ENCODE assay signal across 2 cellular contexts in the genomic region with DNA sequence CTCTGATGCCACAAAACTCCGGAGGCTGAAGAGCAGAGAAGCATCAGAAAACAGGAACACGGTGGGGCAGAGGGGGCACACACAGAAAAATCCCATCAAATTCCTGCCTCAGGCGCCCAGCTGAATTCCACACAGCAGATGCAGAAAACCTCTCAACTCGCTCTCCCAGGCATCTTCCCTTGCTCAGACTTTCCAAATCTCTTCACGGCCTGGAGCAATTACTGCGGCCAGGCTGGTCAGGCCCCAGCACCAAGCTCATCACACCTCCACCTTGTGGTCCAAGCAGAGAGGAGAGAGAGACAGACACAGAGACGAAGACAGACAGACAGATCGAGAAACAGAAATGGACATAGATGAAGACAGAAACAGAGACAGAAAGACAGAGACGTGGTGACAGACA.
TF ChIP-seq lines count a peak whose summit lies in the region.

No MANE protein-coding gene starts in this region.

TF ChIP-seq in GM23338, 12 proteins besides CTCF, POLR2A, EP300 and RAD21:
- TF ChIP-seq, protein P1, sequence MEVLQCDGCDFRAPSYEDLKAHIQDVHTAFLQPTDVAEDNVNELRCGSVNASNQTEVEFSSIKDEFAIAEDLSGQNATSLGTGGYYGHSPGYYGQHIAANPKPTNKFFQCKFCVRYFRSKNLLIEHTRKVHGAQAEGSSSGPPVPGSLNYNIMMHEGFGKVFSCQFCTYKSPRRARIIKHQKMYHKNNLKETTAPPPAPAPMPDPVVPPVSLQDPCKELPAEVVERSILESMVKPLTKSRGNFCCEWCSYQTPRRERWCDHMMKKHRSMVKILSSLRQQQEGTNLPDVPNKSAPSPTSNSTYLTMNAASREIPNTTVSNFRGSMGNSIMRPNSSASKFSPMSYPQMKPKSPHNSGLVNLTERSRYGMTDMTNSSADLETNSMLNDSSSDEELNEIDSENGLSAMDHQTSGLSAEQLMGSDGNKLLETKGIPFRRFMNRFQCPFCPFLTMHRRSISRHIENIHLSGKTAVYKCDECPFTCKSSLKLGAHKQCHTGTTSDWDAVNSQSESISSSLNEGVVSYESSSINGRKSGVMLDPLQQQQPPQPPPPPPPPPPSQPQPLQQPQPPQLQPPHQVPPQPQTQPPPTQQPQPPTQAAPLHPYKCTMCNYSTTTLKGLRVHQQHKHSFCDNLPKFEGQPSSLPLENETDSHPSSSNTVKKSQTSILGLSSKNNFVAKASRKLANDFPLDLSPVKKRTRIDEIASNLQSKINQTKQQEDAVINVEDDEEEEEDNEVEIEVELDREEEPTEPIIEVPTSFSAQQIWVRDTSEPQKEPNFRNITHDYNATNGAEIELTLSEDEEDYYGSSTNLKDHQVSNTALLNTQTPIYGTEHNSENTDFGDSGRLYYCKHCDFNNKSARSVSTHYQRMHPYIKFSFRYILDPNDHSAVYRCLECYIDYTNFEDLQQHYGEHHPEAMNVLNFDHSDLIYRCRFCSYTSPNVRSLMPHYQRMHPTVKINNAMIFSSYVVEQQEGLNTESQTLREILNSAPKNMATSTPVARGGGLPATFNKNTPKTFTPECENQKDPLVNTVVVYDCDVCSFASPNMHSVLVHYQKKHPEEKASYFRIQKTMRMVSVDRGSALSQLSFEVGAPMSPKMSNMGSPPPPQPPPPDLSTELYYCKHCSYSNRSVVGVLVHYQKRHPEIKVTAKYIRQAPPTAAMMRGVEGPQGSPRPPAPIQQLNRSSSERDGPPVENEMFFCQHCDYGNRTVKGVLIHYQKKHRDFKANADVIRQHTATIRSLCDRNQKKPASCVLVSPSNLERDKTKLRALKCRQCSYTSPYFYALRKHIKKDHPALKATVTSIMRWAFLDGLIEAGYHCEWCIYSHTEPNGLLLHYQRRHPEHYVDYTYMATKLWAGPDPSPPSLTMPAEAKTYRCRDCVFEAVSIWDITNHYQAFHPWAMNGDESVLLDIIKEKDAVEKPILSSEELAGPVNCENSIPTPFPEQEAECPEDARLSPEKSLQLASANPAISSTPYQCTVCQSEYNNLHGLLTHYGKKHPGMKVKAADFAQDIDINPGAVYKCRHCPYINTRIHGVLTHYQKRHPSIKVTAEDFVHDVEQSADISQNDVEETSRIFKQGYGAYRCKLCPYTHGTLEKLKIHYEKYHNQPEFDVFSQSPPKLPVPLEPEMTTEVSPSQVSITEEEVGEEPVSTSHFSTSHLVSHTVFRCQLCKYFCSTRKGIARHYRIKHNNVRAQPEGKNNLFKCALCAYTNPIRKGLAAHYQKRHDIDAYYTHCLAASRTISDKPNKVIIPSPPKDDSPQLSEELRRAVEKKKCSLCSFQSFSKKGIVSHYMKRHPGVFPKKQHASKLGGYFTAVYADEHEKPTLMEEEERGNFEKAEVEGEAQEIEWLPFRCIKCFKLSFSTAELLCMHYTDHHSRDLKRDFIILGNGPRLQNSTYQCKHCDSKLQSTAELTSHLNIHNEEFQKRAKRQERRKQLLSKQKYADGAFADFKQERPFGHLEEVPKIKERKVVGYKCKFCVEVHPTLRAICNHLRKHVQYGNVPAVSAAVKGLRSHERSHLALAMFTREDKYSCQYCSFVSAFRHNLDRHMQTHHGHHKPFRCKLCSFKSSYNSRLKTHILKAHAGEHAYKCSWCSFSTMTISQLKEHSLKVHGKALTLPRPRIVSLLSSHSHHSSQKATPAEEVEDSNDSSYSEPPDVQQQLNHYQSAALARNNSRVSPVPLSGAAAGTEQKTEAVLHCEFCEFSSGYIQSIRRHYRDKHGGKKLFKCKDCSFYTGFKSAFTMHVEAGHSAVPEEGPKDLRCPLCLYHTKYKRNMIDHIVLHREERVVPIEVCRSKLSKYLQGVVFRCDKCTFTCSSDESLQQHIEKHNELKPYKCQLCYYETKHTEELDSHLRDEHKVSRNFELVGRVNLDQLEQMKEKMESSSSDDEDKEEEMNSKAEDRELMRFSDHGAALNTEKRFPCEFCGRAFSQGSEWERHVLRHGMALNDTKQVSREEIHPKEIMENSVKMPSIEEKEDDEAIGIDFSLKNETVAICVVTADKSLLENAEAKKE (CRISPR knock-in tag; IDR thresholded peaks at IDR 0.05), result no peak
- TF ChIP-seq, protein P2, sequence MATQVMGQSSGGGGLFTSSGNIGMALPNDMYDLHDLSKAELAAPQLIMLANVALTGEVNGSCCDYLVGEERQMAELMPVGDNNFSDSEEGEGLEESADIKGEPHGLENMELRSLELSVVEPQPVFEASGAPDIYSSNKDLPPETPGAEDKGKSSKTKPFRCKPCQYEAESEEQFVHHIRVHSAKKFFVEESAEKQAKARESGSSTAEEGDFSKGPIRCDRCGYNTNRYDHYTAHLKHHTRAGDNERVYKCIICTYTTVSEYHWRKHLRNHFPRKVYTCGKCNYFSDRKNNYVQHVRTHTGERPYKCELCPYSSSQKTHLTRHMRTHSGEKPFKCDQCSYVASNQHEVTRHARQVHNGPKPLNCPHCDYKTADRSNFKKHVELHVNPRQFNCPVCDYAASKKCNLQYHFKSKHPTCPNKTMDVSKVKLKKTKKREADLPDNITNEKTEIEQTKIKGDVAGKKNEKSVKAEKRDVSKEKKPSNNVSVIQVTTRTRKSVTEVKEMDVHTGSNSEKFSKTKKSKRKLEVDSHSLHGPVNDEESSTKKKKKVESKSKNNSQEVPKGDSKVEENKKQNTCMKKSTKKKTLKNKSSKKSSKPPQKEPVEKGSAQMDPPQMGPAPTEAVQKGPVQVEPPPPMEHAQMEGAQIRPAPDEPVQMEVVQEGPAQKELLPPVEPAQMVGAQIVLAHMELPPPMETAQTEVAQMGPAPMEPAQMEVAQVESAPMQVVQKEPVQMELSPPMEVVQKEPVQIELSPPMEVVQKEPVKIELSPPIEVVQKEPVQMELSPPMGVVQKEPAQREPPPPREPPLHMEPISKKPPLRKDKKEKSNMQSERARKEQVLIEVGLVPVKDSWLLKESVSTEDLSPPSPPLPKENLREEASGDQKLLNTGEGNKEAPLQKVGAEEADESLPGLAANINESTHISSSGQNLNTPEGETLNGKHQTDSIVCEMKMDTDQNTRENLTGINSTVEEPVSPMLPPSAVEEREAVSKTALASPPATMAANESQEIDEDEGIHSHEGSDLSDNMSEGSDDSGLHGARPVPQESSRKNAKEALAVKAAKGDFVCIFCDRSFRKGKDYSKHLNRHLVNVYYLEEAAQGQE (IDR thresholded peaks at IDR 0.05; ENCODE audit: unreplicated experiment), result no peak
- TF ChIP-seq POLR2AphosphoS5 (IDR thresholded peaks at IDR 0.05; ENCODE audit: low read depth), result no peak
- no peak for TF ChIP-seq JUNB (IDR thresholded peaks at IDR 0.05; ENCODE audit: unreplicated experiment)
TF ChIP-seq in GM23338: peak in this region for 0.

TF ChIP-seq in GM12878, 131 proteins besides CTCF, POLR2A, EP300 and RAD21 (continued from another document):
- TF ChIP-seq, protein P3, sequence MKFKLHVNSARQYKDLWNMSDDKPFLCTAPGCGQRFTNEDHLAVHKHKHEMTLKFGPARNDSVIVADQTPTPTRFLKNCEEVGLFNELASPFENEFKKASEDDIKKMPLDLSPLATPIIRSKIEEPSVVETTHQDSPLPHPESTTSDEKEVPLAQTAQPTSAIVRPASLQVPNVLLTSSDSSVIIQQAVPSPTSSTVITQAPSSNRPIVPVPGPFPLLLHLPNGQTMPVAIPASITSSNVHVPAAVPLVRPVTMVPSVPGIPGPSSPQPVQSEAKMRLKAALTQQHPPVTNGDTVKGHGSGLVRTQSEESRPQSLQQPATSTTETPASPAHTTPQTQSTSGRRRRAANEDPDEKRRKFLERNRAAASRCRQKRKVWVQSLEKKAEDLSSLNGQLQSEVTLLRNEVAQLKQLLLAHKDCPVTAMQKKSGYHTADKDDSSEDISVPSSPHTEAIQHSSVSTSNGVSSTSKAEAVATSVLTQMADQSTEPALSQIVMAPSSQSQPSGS (IDR thresholded peaks at IDR 0.05; ENCODE audit: low read length), result no peak
- TF ChIP-seq CREM (IDR thresholded peaks at IDR 0.05; ENCODE audit: low read depth) (no peak), NR2C2 (IDR thresholded peaks at IDR 0.05; ENCODE audit: borderline replicate concordance, control insufficient read depth, insufficient read length, low read depth) (no peak)
- TF ChIP-seq, protein P4, sequence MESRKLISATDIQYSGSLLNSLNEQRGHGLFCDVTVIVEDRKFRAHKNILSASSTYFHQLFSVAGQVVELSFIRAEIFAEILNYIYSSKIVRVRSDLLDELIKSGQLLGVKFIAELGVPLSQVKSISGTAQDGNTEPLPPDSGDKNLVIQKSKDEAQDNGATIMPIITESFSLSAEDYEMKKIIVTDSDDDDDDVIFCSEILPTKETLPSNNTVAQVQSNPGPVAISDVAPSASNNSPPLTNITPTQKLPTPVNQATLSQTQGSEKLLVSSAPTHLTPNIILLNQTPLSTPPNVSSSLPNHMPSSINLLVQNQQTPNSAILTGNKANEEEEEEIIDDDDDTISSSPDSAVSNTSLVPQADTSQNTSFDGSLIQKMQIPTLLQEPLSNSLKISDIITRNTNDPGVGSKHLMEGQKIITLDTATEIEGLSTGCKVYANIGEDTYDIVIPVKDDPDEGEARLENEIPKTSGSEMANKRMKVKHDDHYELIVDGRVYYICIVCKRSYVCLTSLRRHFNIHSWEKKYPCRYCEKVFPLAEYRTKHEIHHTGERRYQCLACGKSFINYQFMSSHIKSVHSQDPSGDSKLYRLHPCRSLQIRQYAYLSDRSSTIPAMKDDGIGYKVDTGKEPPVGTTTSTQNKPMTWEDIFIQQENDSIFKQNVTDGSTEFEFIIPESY (IDR thresholded peaks at IDR 0.05), result no peak
